17 cellular contexts compared by ENCODE assay signal in genomic region chr10:5938291-5938690, GRCh38. TPM values are rescaled to one million over a fixed set of nuclear protein-coding genes. Genes with fewer than 3 reads are reported as not detected.
A peak's percentile ranks its signal among the peaks of the same experiment; 100 is the strongest.
DNase-seq lines count a peak whose midpoint lies in the region; ATAC-seq and TF ChIP-seq lines count a peak whose summit lies in the region.
"Had no signal": no experiment of that assay in that cellular context is flagged by ENCODE, and none has a peak within 500 bp of the region (broad histone marks: within the 10 kb centered on the region; RNA-seq: fewer than 3 reads in every experiment).

No MANE protein-coding gene starts in this region.

- H3K27me3 ChIP-seq in cardiac muscle cell: no peaks in the 10 kb centered on the region
- H3K27me3 ChIP-seq in left ventricle myocardium inferior (ENCODE audit: low read depth): no peaks in the 10 kb centered on the region
- no peaks in the 10 kb centered on the region for H3K27me3 ChIP-seq in BE2C

- peak overlapping the region; percentile 84 for H3K27ac Mint-ChIP-seq in T-helper 17 cell
- no peak overlapping the region for H3K27ac Mint-ChIP-seq in endothelial cell (ENCODE audit: unreplicated experiment)
- H3K27ac Mint-ChIP-seq in stimulated activated naive B cell treated with anti-CD40 and anti-IgM and Interleukin-4, amounts not matched to agents 10 μg/mL and 1 μg/mL and 100 μg/mL, for 72 hours: peak overlapping the region; percentile 6

- H3K4me1 Mint-ChIP-seq in T-helper 17 cell: peaks cover 6% of the 10 kb centered on the region
- H3K4me1 Mint-ChIP-seq in endothelial cell (ENCODE audit: unreplicated experiment): peaks cover 12% of the 10 kb centered on the region
- no peaks in the 10 kb centered on the region for H3K4me1 Mint-ChIP-seq in stimulated activated naive B cell treated with anti-CD40 and anti-IgM and Interleukin-4, amounts not matched to agents 10 μg/mL and 1 μg/mL and 100 μg/mL, for 72 hours
- H3K4me1 Mint-ChIP-seq: CD4-positive, alpha-beta memory T cell had no signal

- H3K27me3 Mint-ChIP-seq in T-helper 17 cell (no peaks in the 10 kb centered on the region), endothelial cell (ENCODE audit: unreplicated experiment) (peaks cover 7% of the 10 kb centered on the region)
- no peaks in the 10 kb centered on the region for H3K27me3 Mint-ChIP-seq in stimulated activated naive B cell treated with anti-CD40 and anti-IgM and Interleukin-4, amounts not matched to agents 10 μg/mL and 1 μg/mL and 100 μg/mL, for 72 hours
- H3K27me3 Mint-ChIP-seq: CD4-positive, alpha-beta memory T cell had no signal

- H3K4me3 ChIP-seq in cardiac muscle cell (no peak overlapping the region), left ventricle myocardium inferior (no peak overlapping the region), BE2C (ENCODE audit: low read depth, low read length) (no peak overlapping the region)
- H3K4me3 ChIP-seq: GM12878 had no signal

- no peak for TF ChIP-seq CTCF in cardiac muscle cell (IDR thresholded peaks at IDR 0.05; ENCODE audit: low read depth, low read length)
- TF ChIP-seq CTCF in left ventricle myocardium inferior (IDR thresholded peaks at IDR 0.05; ENCODE audit: borderline replicate concordance): no peak
- no peak for TF ChIP-seq CTCF in endothelial cell (IDR thresholded peaks at IDR 0.05; ENCODE audit: unreplicated experiment)
- TF ChIP-seq CTCF in BE2C (IDR thresholded peaks at IDR 0.05; ENCODE audit: low read depth, low read length): no peak

- H3K9me3 ChIP-seq in cardiac muscle cell (ENCODE audit: low read depth) (no peaks in the 10 kb centered on the region), left ventricle myocardium inferior (replicated peaks) (no peaks in the 10 kb centered on the region), T-helper 17 cell (ENCODE audit: control insufficient read depth, low read length, poor library complexity, severe bottlenecking) (no peaks in the 10 kb centered on the region), BE2C (no peaks in the 10 kb centered on the region)

- H3K36me3 Mint-ChIP-seq in T-helper 17 cell (ENCODE audit: low read depth) (peaks cover 13% of the 10 kb centered on the region), endothelial cell (ENCODE audit: low read depth, unreplicated experiment) (peaks cover 34% of the 10 kb centered on the region)
- H3K36me3 Mint-ChIP-seq in stimulated activated naive B cell treated with anti-CD40 and anti-IgM and Interleukin-4, amounts not matched to agents 10 μg/mL and 1 μg/mL and 100 μg/mL, for 72 hours: peaks cover 25 to 39% of the 10 kb centered on the region in 2 donors

- intact Hi-C loops in left ventricle myocardium inferior (cut with micrococcal nuclease): no loop called here

- peaks cover 34% of the 10 kb centered on the region for H3K36me3 ChIP-seq in cardiac muscle cell
- peaks cover 49% of the 10 kb centered on the region for H3K36me3 ChIP-seq in left ventricle myocardium inferior
- peaks cover 13% of the 10 kb centered on the region for H3K36me3 ChIP-seq in BE2C

- no peak overlapping the region for H3K4me3 Mint-ChIP-seq in T-helper 17 cell
- peak overlapping the region; percentile 10 for H3K4me3 Mint-ChIP-seq in endothelial cell (ENCODE audit: unreplicated experiment)
- H3K4me3 Mint-ChIP-seq in stimulated activated naive B cell treated with anti-CD40 and anti-IgM and Interleukin-4, amounts not matched to agents 10 μg/mL and 1 μg/mL and 100 μg/mL, for 72 hours: no peak overlapping the region
- H3K4me3 Mint-ChIP-seq: CD4-positive, alpha-beta memory T cell; H9 had no signal

- DNase-seq in cardiac muscle cell (ENCODE audit: low read depth in 1 of 2, low spot score in 1 of 2) (no peak), left ventricle myocardium inferior (no peak), T-helper 17 cell (no peak), endothelial cell (ENCODE audit: low spot score) (no peak), BE2C (no peak)
- DNase-seq in stimulated activated naive B cell treated with anti-CD40 and anti-IgM and Interleukin-4, amounts not matched to agents 10 μg/mL and 1 μg/mL and 100 μg/mL, for 72 hours: no peak
- DNase-seq: ACHN; CD4-positive, alpha-beta memory T cell; DMS 273 treated with DMSO at 0.1 percent for 48 hours; DMS53; DND-41; EL; H9 had no signal

- peaks cover 5% of the 10 kb centered on the region for H3K4me1 ChIP-seq in cardiac muscle cell (ENCODE audit: low read depth)
- peaks cover 29% of the 10 kb centered on the region for H3K4me1 ChIP-seq in left ventricle myocardium inferior
- H3K4me1 ChIP-seq in BE2C: no peaks in the 10 kb centered on the region

- peak overlapping the region; percentile 51 for H3K27ac ChIP-seq in cardiac muscle cell
- no peak overlapping the region for H3K27ac ChIP-seq in left ventricle myocardium inferior (replicated peaks)
- H3K27ac ChIP-seq: C4-2B had no signal

- ATAC-seq in T-helper 17 cell (no peak), GM21825 (IDR thresholded peaks at IDR 0.05; ENCODE audit: unreplicated experiment) (no peak)
- no peak for ATAC-seq in stimulated activated naive B cell treated with anti-CD40 and anti-IgM and Interleukin-4, amounts not matched to agents 10 μg/mL and 1 μg/mL and 100 μg/mL, for 72 hours (replicated peaks)
- ATAC-seq: GM12878 had no signal

- no peaks in the 10 kb centered on the region for H3K9me3 Mint-ChIP-seq in endothelial cell (ENCODE audit: unreplicated experiment)
- H3K9me3 Mint-ChIP-seq in stimulated activated naive B cell treated with anti-CD40 and anti-IgM and Interleukin-4, amounts not matched to agents 10 μg/mL and 1 μg/mL and 100 μg/mL, for 72 hours: no peaks in the 10 kb centered on the region
- H3K9me3 Mint-ChIP-seq: CD4-positive, alpha-beta memory T cell; H9 had no signal

RNA-seq across cellular contexts. Expression of gene IL15RA, which starts 39.1 kb away (rescaled TPM):
- total RNA-seq in cardiac muscle cell (0.21 and 0.27 TPM in 2 replicates), left ventricle myocardium inferior (6.0 TPM), T-helper 17 cell (10 to 100 TPM; 12.6 to 13.0 TPM), endothelial cell (ENCODE audit: unreplicated experiment) (0.97 TPM)
- polyA plus RNA-seq in cardiac muscle cell: 0.36 and 1.4 TPM in 2 replicates
- not detected for polyA plus RNA-seq in BE2C (2012; ENCODE audit: insufficient read depth, insufficient read length, low read depth)
- total RNA-seq: G401 had no signal

RNA-seq across cellular contexts. Expression of gene FBH1, which starts 48.2 kb away (rescaled TPM):
- 168 and 196 TPM in 2 replicates for total RNA-seq in cardiac muscle cell
- 185 and 213 TPM in 2 replicates for polyA plus RNA-seq in cardiac muscle cell
- 75.5 TPM for total RNA-seq in left ventricle myocardium inferior
- total RNA-seq in T-helper 17 cell: 10 to 100 TPM; 51.6 to 69.0 TPM
- 95.2 TPM for total RNA-seq in endothelial cell (ENCODE audit: unreplicated experiment)
- polyA plus RNA-seq in BE2C (2012; ENCODE audit: insufficient read depth, insufficient read length, low read depth): 114 TPM

RNA-seq across cellular contexts. Expression of gene ANKRD16, which starts 48.6 kb away (rescaled TPM):
- total RNA-seq in cardiac muscle cell: 22.4 and 32.3 TPM in 2 replicates
- polyA plus RNA-seq in cardiac muscle cell: 29.0 and 33.8 TPM in 2 replicates
- 2.3 TPM for total RNA-seq in left ventricle myocardium inferior
- 1 to 10 TPM; 3.2 to 4.0 TPM for total RNA-seq in T-helper 17 cell
- 6.6 TPM for total RNA-seq in endothelial cell (ENCODE audit: unreplicated experiment)
- polyA plus RNA-seq in BE2C (2012; ENCODE audit: insufficient read depth, insufficient read length, low read depth): 10.9 TPM
